24 cellular contexts compared by ENCODE assay signal in the genomic region with DNA sequence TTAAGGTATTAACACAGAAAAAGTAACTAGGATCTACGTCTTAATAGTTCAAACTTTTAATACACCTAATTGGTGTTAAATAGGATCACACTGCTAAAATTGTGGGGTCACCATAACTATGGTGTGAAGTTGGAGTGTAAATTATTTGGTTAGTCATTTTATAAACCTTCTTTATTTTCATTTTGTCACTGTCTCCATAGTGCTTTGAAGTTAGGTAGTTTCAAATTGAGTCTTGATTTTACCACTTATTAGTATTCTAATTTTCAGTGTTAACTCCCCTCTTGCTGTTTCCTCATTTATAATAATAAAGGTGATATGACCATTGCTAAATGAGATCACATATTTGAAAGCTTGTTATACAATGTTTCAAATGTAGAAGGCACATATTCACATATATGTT.
DNase-seq lines count a peak whose midpoint lies in the region; ATAC-seq and TF ChIP-seq lines count a peak whose summit lies in the region.
"Had no signal": no experiment of that assay in that cellular context is flagged by ENCODE, and none has a peak within 500 bp of the region (broad histone marks: within the 10 kb centered on the region; RNA-seq: fewer than 3 reads in every experiment).

No MANE protein-coding gene starts in this region.

- H3K27ac ChIP-seq in IMR-90 (ENCODE audit: insufficient read depth, low read length) (peak overlapping the region; percentile 65; the same call in 1 of the 2 replicates), brain microvascular endothelial cell (peak overlapping the region; percentile 99), lower lobe of right lung (no peak overlapping the region)
- H3K27ac ChIP-seq: BLaER1, ovary, Peyer's patch, upper lobe of right lung had no signal

- in situ Hi-C loops in IMR-90 (cut with MboI; ENCODE audit: low sequenced_read_pairs): no loop called here
- in situ Hi-C loops in brain microvascular endothelial cell (cut with HindIII; ENCODE audit: low pct_ligation_motif_present, low sequenced_read_pairs): no loop called here

- intact Hi-C loops in Calu3 (cut with micrococcal nuclease; ENCODE audit: unreplicated experiment) (loop anchor here (5.0 kb wide), 1 partner anchor 786 kb away; no protein-coding TSS in a partner anchor), IMR-90 (cut with micrococcal nuclease) (no loop called here), lower lobe of right lung (cut with DNase I) (no loop called here)

- dilution Hi-C loops in IMR-90 (cut with HindIII; ENCODE audit: low sequenced_read_pairs, unreplicated experiment): no loop called here

- H3K4me2 ChIP-seq in IMR-90 (ENCODE audit: low read depth, low read length): no peak overlapping the region
- H3K4me2 ChIP-seq: BLaER1 had no signal

- no CpG with 5 or more reads among the region's 1 CpG for WGBS in IMR-90 (ENCODE audit: extremely low coverage in 2 of 2, insufficient read length in 1 of 2), 2 experiments

- BruUV-seq in Calu3 (replicated peaks; lab: Mats Ljungman, UMichigan) (no TSS peak), IMR-90 (replicated peaks; lab: Mats Ljungman, UMichigan) (no TSS peak)

- H3K27ac Mint-ChIP-seq in Calu3 (ENCODE audit: unreplicated experiment) (peak overlapping the region; percentile 60), mesothelial cell of epicardium (peak overlapping the region; percentile 82)
- H3K27ac Mint-ChIP-seq: activated CD4-positive, alpha-beta T cell treated with anti-CD3 and anti-CD28 coated beads, Interleukin-2, amount 10 ng/mL, durations not matched to agents 24 days and 14 days; activated CD8-positive, alpha-beta memory T cell treated with anti-CD3 and anti-CD28 coated beads, Interleukin-2, amount 10 ng/mL, durations not matched to agents 7 days and 5 days; activated naive CD4-positive, alpha-beta T cell treated with anti-CD3 and anti-CD28 coated beads, Interleukin-2, amount 10 ng/mL, durations not matched to agents 7 days and 5 days; naive B cell had no signal

- TF ChIP-seq RAD21 in IMR-90 (IDR thresholded peaks at IDR 0.05; ENCODE audit: low read length): no peak

- no peak overlapping the region for H2AK5ac ChIP-seq in IMR-90 (ENCODE audit: low read depth, low read length)

- POLR2A ChIA-PET in IMR-90 (lab: Charles Lee; ENCODE audit: unreplicated experiment): no interaction called here

- peak overlapping the region; percentile 91 for H2BK20ac ChIP-seq in IMR-90 (ENCODE audit: low read depth, low read length)

- H3K9me3 Mint-ChIP-seq in Calu3 (ENCODE audit: low read depth, unreplicated experiment) (no peaks in the 10 kb centered on the region), mesothelial cell of epicardium (peaks cover 9% of the 10 kb centered on the region)
- H3K9me3 Mint-ChIP-seq: activated CD4-positive, alpha-beta T cell treated with anti-CD3 and anti-CD28 coated beads, Interleukin-2, amount 10 ng/mL, durations not matched to agents 24 days and 14 days had no signal

- H3K4me1 Mint-ChIP-seq in Calu3 (ENCODE audit: low read depth, unreplicated experiment): peaks cover 41% of the 10 kb centered on the region
- peaks cover 11% of the 10 kb centered on the region for H3K4me1 Mint-ChIP-seq in mesothelial cell of epicardium
- H3K4me1 Mint-ChIP-seq: activated CD4-positive, alpha-beta T cell treated with anti-CD3 and anti-CD28 coated beads, Interleukin-2, amount 10 ng/mL, durations not matched to agents 24 days and 14 days; activated CD8-positive, alpha-beta memory T cell treated with anti-CD3 and anti-CD28 coated beads, Interleukin-2, amount 10 ng/mL, durations not matched to agents 7 days and 5 days; activated naive CD4-positive, alpha-beta T cell treated with anti-CD3 and anti-CD28 coated beads, Interleukin-2, amount 10 ng/mL, durations not matched to agents 7 days and 5 days; naive B cell had no signal

- H3K27me3 Mint-ChIP-seq in Calu3 (ENCODE audit: unreplicated experiment) (no peaks in the 10 kb centered on the region), mesothelial cell of epicardium (ENCODE audit: low read depth) (no peaks in the 10 kb centered on the region)
- H3K27me3 Mint-ChIP-seq: activated CD4-positive, alpha-beta T cell treated with anti-CD3 and anti-CD28 coated beads, Interleukin-2, amount 10 ng/mL, durations not matched to agents 24 days and 14 days; activated CD8-positive, alpha-beta memory T cell treated with anti-CD3 and anti-CD28 coated beads, Interleukin-2, amount 10 ng/mL, durations not matched to agents 7 days and 5 days; activated naive CD4-positive, alpha-beta T cell treated with anti-CD3 and anti-CD28 coated beads, Interleukin-2, amount 10 ng/mL, durations not matched to agents 7 days and 5 days; naive B cell had no signal

- peaks cover 2% of the 10 kb centered on the region; the same call in 1 of the 2 replicates for H3K9me1 ChIP-seq in IMR-90 (ENCODE audit: insufficient read depth, low read length)

- H3K36me3 Mint-ChIP-seq in Calu3 (ENCODE audit: insufficient read depth, unreplicated experiment) (peaks cover 5% of the 10 kb centered on the region), mesothelial cell of epicardium (no peaks in the 10 kb centered on the region)
- H3K36me3 Mint-ChIP-seq: activated CD8-positive, alpha-beta memory T cell treated with anti-CD3 and anti-CD28 coated beads, Interleukin-2, amount 10 ng/mL, durations not matched to agents 7 days and 5 days; activated naive CD4-positive, alpha-beta T cell treated with anti-CD3 and anti-CD28 coated beads, Interleukin-2, amount 10 ng/mL, durations not matched to agents 7 days and 5 days; naive B cell had no signal

- peak overlapping the region; percentile 96 for H3K18ac ChIP-seq in IMR-90 (ENCODE audit: low read depth, low read length)

- peak overlapping the region; percentile 100; the same call in 2 of the 3 replicates for H2BK15ac ChIP-seq in IMR-90 (ENCODE audit: low read depth, low read length)

- peak overlapping the region; percentile 57 for H3K56ac ChIP-seq in IMR-90 (ENCODE audit: extremely low read depth, insufficient read depth, low read length)

- CTCF ChIA-PET in Calu3 (lab: Charles Lee) (no interaction called here), IMR-90 (lab: Yijun Ruan, JAX) (interaction anchor here (0.6 kb wide), 1 partner anchor 1693 kb away, joined by 3 read pairs; no protein-coding TSS in a partner anchor)

- H3K27me3 ChIP-seq in IMR-90 (ENCODE audit: control insufficient read depth, insufficient read depth, low read length) (no peaks in the 10 kb centered on the region), brain microvascular endothelial cell (replicated peaks) (no peaks in the 10 kb centered on the region), lower lobe of right lung (ENCODE audit: low read depth) (no peaks in the 10 kb centered on the region)
- H3K27me3 ChIP-seq: BLaER1, ovary, Peyer's patch, upper lobe of right lung had no signal

- peak overlapping the region; percentile 87 for H2BK120ac ChIP-seq in IMR-90 (ENCODE audit: low read depth, low read length)

- H2BK5ac ChIP-seq in IMR-90 (ENCODE audit: low read depth, low read length, poor library complexity, severe bottlenecking): peak overlapping the region; percentile 97

- no peak overlapping the region; the same call in 1 of the 2 replicates for H3K14ac ChIP-seq in IMR-90 (replicated peaks; ENCODE audit: low read depth, low read length)

- peak overlapping the region; percentile 90; the same call in 1 of the 2 replicates for H3K23ac ChIP-seq in IMR-90 (ENCODE audit: low read depth, low read length)

- TF ChIP-seq POLR2A in IMR-90 (IDR thresholded peaks at IDR 0.05; ENCODE audit: low read depth, low read length): no peak

- H3K4me3 Mint-ChIP-seq in Calu3 (ENCODE audit: low read depth, unreplicated experiment): no peak overlapping the region
- H3K4me3 Mint-ChIP-seq in mesothelial cell of epicardium: no peak overlapping the region
- H3K4me3 Mint-ChIP-seq: activated CD4-positive, alpha-beta T cell treated with anti-CD3 and anti-CD28 coated beads, Interleukin-2, amount 10 ng/mL, durations not matched to agents 24 days and 14 days; activated CD8-positive, alpha-beta memory T cell treated with anti-CD3 and anti-CD28 coated beads, Interleukin-2, amount 10 ng/mL, durations not matched to agents 7 days and 5 days; activated naive CD4-positive, alpha-beta T cell treated with anti-CD3 and anti-CD28 coated beads, Interleukin-2, amount 10 ng/mL, durations not matched to agents 7 days and 5 days; naive B cell had no signal

- no peak overlapping the region for H2AFZ ChIP-seq in IMR-90 (replicated peaks; ENCODE audit: low read length, poor library complexity)

- ATAC-seq in IMR-90 (ENCODE audit: low read depth) (no peak), HG03039 (IDR thresholded peaks at IDR 0.05; ENCODE audit: unreplicated experiment) (no peak), HG02938 (IDR thresholded peaks at IDR 0.05; ENCODE audit: unreplicated experiment) (no peak), lower lobe of right lung (no peak)
- ATAC-seq: activated CD8-positive, alpha-beta memory T cell treated with anti-CD3 and anti-CD28 coated beads, Interleukin-2, amount 10 ng/mL, durations not matched to agents 7 days and 5 days; upper lobe of right lung had no signal

- TF ChIP-seq CTCF in Calu3 (IDR thresholded peaks at IDR 0.05; ENCODE audit: unreplicated experiment) (no peak), IMR-90 (conservative IDR thresholded peaks at IDR 0.05; ENCODE audit: low read depth, low read length) (no peak), brain microvascular endothelial cell (IDR thresholded peaks at IDR 0.05; ENCODE audit: low read depth, low read length, missing control alignments) (no peak), mesothelial cell of epicardium (IDR thresholded peaks at IDR 0.05; ENCODE audit: unreplicated experiment) (no peak), lower lobe of right lung (IDR thresholded peaks at IDR 0.05) (no peak)

- DNase-seq in Calu3: no peak
- no peak for DNase-seq in IMR-90
- no peak for DNase-seq in brain microvascular endothelial cell
- no peak for DNase-seq in mesothelial cell of epicardium (ENCODE audit: low spot score in 2 of 2, unreplicated experiment in 2 of 2)
- no peak for DNase-seq in cerebellar cortex (ENCODE audit: low spot score)
- DNase-seq in lower lobe of right lung: no peak
- DNase-seq: activated CD4-positive, alpha-beta T cell treated with anti-CD3 and anti-CD28 coated beads, Interleukin-2, amount 10 ng/mL, durations not matched to agents 24 days and 14 days; activated CD8-positive, alpha-beta memory T cell treated with anti-CD3 and anti-CD28 coated beads, Interleukin-2, amount 10 ng/mL, durations not matched to agents 7 days and 5 days; activated naive CD4-positive, alpha-beta T cell treated with anti-CD3 and anti-CD28 coated beads, Interleukin-2, amount 10 ng/mL, durations not matched to agents 7 days and 5 days; anterior cingulate cortex; cerebellar nuclear complex; hypothalamus; kidney; naive B cell; NCI-H1105 treated with DMSO at 0.1 percent for 48 hours; NCI-H2107; ovary; Peyer's patch; stimulated activated CD4-positive, alpha-beta T cell treated with anti-CD3 and anti-CD28 coated beads, Interleukin-12 subunit alpha, Interleukin-12 subunit beta, amount 100 ng/mL, for 4 hours; T-helper 2 cell; upper lobe of right lung had no signal

- no peak overlapping the region for H3K4me3 ChIP-seq in IMR-90 (ENCODE audit: insufficient read depth, low read depth, low read length)
- H3K4me3 ChIP-seq in brain microvascular endothelial cell (ENCODE audit: low read depth, low read length): no peak overlapping the region
- H3K4me3 ChIP-seq in lower lobe of right lung: no peak overlapping the region
- H3K4me3 ChIP-seq: BLaER1, ovary, Peyer's patch, upper lobe of right lung had no signal

- peaks cover 5% of the 10 kb centered on the region for H3K4me1 ChIP-seq in IMR-90 (ENCODE audit: control insufficient read depth, insufficient read depth, low read length)
- H3K4me1 ChIP-seq in lower lobe of right lung: no peaks in the 10 kb centered on the region
- H3K4me1 ChIP-seq: BLaER1, Peyer's patch, upper lobe of right lung had no signal

- peak overlapping the region; percentile 69; the same call in 1 of the 2 replicates for H3K4ac ChIP-seq in IMR-90 (ENCODE audit: low read depth, low read length)

- no peaks in the 10 kb centered on the region for H4K20me1 ChIP-seq in IMR-90 (ENCODE audit: insufficient read depth, low read length)
- H4K20me1 ChIP-seq: BLaER1 had no signal

- H4K5ac ChIP-seq in IMR-90 (ENCODE audit: low read depth, low read length): peak overlapping the region; percentile 100

- no peak overlapping the region for H3K9ac ChIP-seq in IMR-90 (ENCODE audit: low read depth, low read length)
- H3K9ac ChIP-seq: BLaER1 had no signal

- no peaks in the 10 kb centered on the region for H3K79me1 ChIP-seq in IMR-90 (ENCODE audit: low read depth in 1 of 2, low read length in 2 of 2)

- H2AK9ac ChIP-seq in IMR-90 (replicated peaks; ENCODE audit: low read depth, low read length, poor library complexity): no peak overlapping the region

- H3K9me3 ChIP-seq in IMR-90 (ENCODE audit: control insufficient read depth, insufficient read depth, low read length) (no peaks in the 10 kb centered on the region), lower lobe of right lung (no peaks in the 10 kb centered on the region)
- H3K9me3 ChIP-seq: BLaER1, ovary, Peyer's patch, upper lobe of right lung had no signal

- H3K36me3 ChIP-seq in IMR-90 (ENCODE audit: control insufficient read depth, insufficient read depth, low read length) (no peaks in the 10 kb centered on the region), brain microvascular endothelial cell (replicated peaks) (no peaks in the 10 kb centered on the region), lower lobe of right lung (no peaks in the 10 kb centered on the region)
- H3K36me3 ChIP-seq: BLaER1, ovary, Peyer's patch, upper lobe of right lung had no signal

- H4K8ac ChIP-seq in IMR-90 (ENCODE audit: low read depth in 2 of 2, low read length in 2 of 2): peak overlapping the region; percentile 21 to 83

- peak overlapping the region; percentile 93 for H4K91ac ChIP-seq in IMR-90 (ENCODE audit: insufficient read depth, low read depth, low read length)
